ENCODE assay signal across 8 cellular contexts in genomic region chr15:60128000-60128376, GRCh38.
DNase-seq lines count a peak whose midpoint lies in the region; ATAC-seq, FAIRE-seq and TF ChIP-seq lines count a peak whose summit lies in the region.

No MANE protein-coding gene starts in this region.

- H3K9me1 ChIP-seq in K562 (ENCODE audit: control insufficient read depth, insufficient read depth, low read length) = no peaks in the 10 kb centered on the region

- no peaks in the 10 kb centered on the region for H3K4me1 ChIP-seq in K562 (replicated peaks in 1 of 2; ENCODE audit: control insufficient read depth in 2 of 2, insufficient read depth in 2 of 2, low read length in 2 of 2)
- H3K4me1 ChIP-seq in upper lobe of right lung = peaks cover 3% of the 10 kb centered on the region

- ATAC-seq in K562 (no peak), upper lobe of right lung (no peak)

- peak overlapping the region; percentile 49; the same call in 1 of the 2 replicates for H3K4me2 ChIP-seq in K562 (ENCODE audit: insufficient read depth, low read length)

- 0% methylated on average over 5 of the region's 5 CpGs for WGBS in K562 (ENCODE audit: insufficient coverage, low coverage, missing lambda C conversion rate)

- TF ChIP-seq CTCF in K562 (IDR thresholded peaks at IDR 0.05 in 2 of 3, conservative IDR thresholded peaks at IDR 0.05 in 1 of 3; ENCODE audit: insufficient read depth in 2 of 3, low read depth in 1 of 3, low read length in 3 of 3) (no peak), upper lobe of right lung (IDR thresholded peaks at IDR 0.05) (no peak)

- no peak for TF ChIP-seq RAD21 in K562 (CRISPR knock-in tag; conservative IDR thresholded peaks at IDR 0.05 in 1 of 2, IDR thresholded peaks at IDR 0.05 in 1 of 2)

- BruUV-seq in K562 (replicated peaks; lab: Mats Ljungman, UMichigan) = no TSS peak

- H3K27ac Mint-ChIP-seq in activated naive CD4-positive, alpha-beta T cell treated with anti-CD3 and anti-CD28 coated beads, Interleukin-2, amount 10 ng/mL, durations not matched to agents 7 days and 5 days = peak overlapping the region; percentile 95

- H3K9ac ChIP-seq in K562 (ENCODE audit: insufficient read depth in 1 of 2, low read depth in 2 of 2, low read length in 2 of 2) = no peak overlapping the region

- peak overlapping the region; percentile 43; the same call in 1 of the 2 replicates for H2AFZ ChIP-seq in K562 (ENCODE audit: low read depth, low read length)

- no peaks in the 10 kb centered on the region for H4K20me1 ChIP-seq in K562 (replicated peaks; ENCODE audit: control insufficient read depth, insufficient read depth, low read length)

- peaks cover 59% of the 10 kb centered on the region for H3K4me1 Mint-ChIP-seq in activated naive CD4-positive, alpha-beta T cell treated with anti-CD3 and anti-CD28 coated beads, Interleukin-2, amount 10 ng/mL, durations not matched to agents 7 days and 5 days

- no peaks in the 10 kb centered on the region for H3K79me2 ChIP-seq in K562 (ENCODE audit: control insufficient read depth, insufficient read depth, low read length)

- intact Hi-C loops in K562 (cut with micrococcal nuclease) (no loop called here), upper lobe of right lung (cut with DNase I) (no loop called here)

- no peaks in the 10 kb centered on the region for H3K36me3 ChIP-seq in K562 (ENCODE audit: control insufficient read depth, insufficient read depth, low read length)
- H3K36me3 ChIP-seq in upper lobe of right lung = no peaks in the 10 kb centered on the region

- no peak for TF ChIP-seq EP300 in K562 (IDR thresholded peaks at IDR 0.05; ENCODE audit: low read length)

- CTCF ChIA-PET in activated naive CD4-positive, alpha-beta T cell treated with anti-CD3 and anti-CD28 coated beads, Interleukin-2, amount 10 ng/mL, durations not matched to agents 7 days and 5 days (lab: Charles Lee) = interaction anchor here (0.8 to 2.5 kb wide), 5 partner anchors 11 to 210 kb away, joined by 3 to 13 read pairs (median 4); partner anchors contain the start of gene FOXB1
- CTCF ChIA-PET in K562 (lab: Yijun Ruan, JAX; ENCODE audit: low intra/inter-chr PET ratio) = no interaction called here

- H3K4me3 ChIP-seq in K562 (0 out of 2 replicates have a peak overlapping the region, but pooled peaks have one; percentile 21), upper lobe of right lung (peak overlapping the region; percentile 54)

- no peaks in the 10 kb centered on the region for H3K9me3 Mint-ChIP-seq in activated naive CD4-positive, alpha-beta T cell treated with anti-CD3 and anti-CD28 coated beads, Interleukin-2, amount 10 ng/mL, durations not matched to agents 7 days and 5 days

- in situ Hi-C loops in K562 (cut with MboI) = no loop called here

- H3K27me3 ChIP-seq in K562 (ENCODE audit: control insufficient read depth in 2 of 2, insufficient read depth in 2 of 2, low read length in 2 of 2) = no peaks in the 10 kb centered on the region; a peak in 1 of 5 replicates
- no peaks in the 10 kb centered on the region for H3K27me3 ChIP-seq in upper lobe of right lung

- FAIRE-seq in K562 (lab: Jason Lieb, UNC) = no peak

- H3K27me3 Mint-ChIP-seq in activated naive CD4-positive, alpha-beta T cell treated with anti-CD3 and anti-CD28 coated beads, Interleukin-2, amount 10 ng/mL, durations not matched to agents 7 days and 5 days = peaks cover 10% of the 10 kb centered on the region

- POLR2A ChIA-PET in K562 (lab: Yijun Ruan, JAX) = interaction anchor here (1.0 kb wide), 1 partner anchor 9 kb away, joined by 3 read pairs; no protein-coding TSS in a partner anchor

- H3K9me3 ChIP-seq in K562 (replicated peaks; ENCODE audit: control insufficient read depth, insufficient read depth, low read depth, low read length) = no peaks in the 10 kb centered on the region
- no peaks in the 10 kb centered on the region for H3K9me3 ChIP-seq in upper lobe of right lung

- no peak for TF ChIP-seq POLR2A in K562 (conservative IDR thresholded peaks at IDR 0.05)

- H3K36me3 Mint-ChIP-seq in activated naive CD4-positive, alpha-beta T cell treated with anti-CD3 and anti-CD28 coated beads, Interleukin-2, amount 10 ng/mL, durations not matched to agents 7 days and 5 days = no peaks in the 10 kb centered on the region

- H3K27ac ChIP-seq in K562 (ENCODE audit: extremely low read depth, low read depth, low read length) = no peak overlapping the region
- peak overlapping the region; percentile 75 for H3K27ac ChIP-seq in upper lobe of right lung

- no peak for DNase-seq in activated naive CD4-positive, alpha-beta T cell treated with anti-CD3 and anti-CD28 coated beads, Interleukin-2, amount 10 ng/mL, durations not matched to agents 7 days and 5 days
- DNase-seq in activated naive CD4-positive, alpha-beta T cell (lab: John Stamatoyannopoulos, UW) = no peak
- DNase-seq in K562 (ENCODE audit: extremely low read depth in 1 of 4, low spot score in 3 of 4) (no peak), medulla oblongata (ENCODE audit: extremely low spot score) (peak; percentile 57), upper lobe of right lung (no peak), NCI-H2081 (lab: John Stamatoyannopoulos, UW) (no peak), middle frontal gyrus (ENCODE audit: extremely low spot score, low spot score) (no peak)
- no peak for DNase-seq in stimulated activated naive CD4-positive, alpha-beta T cell treated with Interleukin-2 at 50 U/mL for 16 hours (lab: John Stamatoyannopoulos, UW)

- H3K4me3 Mint-ChIP-seq in activated naive CD4-positive, alpha-beta T cell treated with anti-CD3 and anti-CD28 coated beads, Interleukin-2, amount 10 ng/mL, durations not matched to agents 7 days and 5 days = peak overlapping the region; percentile 78

TF ChIP-seq in K562, 482 proteins besides CTCF, POLR2A, EP300 and RAD21 (continues in another document):
- TF ChIP-seq ZNF318 (IDR thresholded peaks at IDR 0.05; ENCODE audit: borderline replicate concordance in 1 of 2, low read depth in 1 of 2) (no peak), ELK1 (CRISPR knock-in tag; IDR thresholded peaks at IDR 0.05) (no peak), NR1H2 (CRISPR knock-in tag; IDR thresholded peaks at IDR 0.05) (no peak), SIRT6 (IDR thresholded peaks at IDR 0.05; ENCODE audit: low read depth, low read length) (no peak), KLF16 (IDR thresholded peaks at IDR 0.05) (no peak), KHSRP (IDR thresholded peaks at IDR 0.05) (no peak), TCF7 (IDR thresholded peaks at IDR 0.05; ENCODE audit: borderline replicate concordance) (no peak)
